In genomic region chr15:50066693-50067092, GRCh38 we compare ENCODE assay signal across 27 cellular contexts. TPM values are rescaled to one million over a fixed set of nuclear protein-coding genes. Genes with fewer than 3 reads are reported as not detected.
A peak's percentile ranks its signal among the peaks of the same experiment; 100 is the strongest.
DNase-seq lines count a peak whose midpoint lies in the region; ATAC-seq and TF ChIP-seq lines count a peak whose summit lies in the region.
"Had no signal": no experiment of that assay in that cellular context is flagged by ENCODE, and none has a peak within 500 bp of the region (broad histone marks: within the 10 kb centered on the region; RNA-seq: fewer than 3 reads in every experiment).

No MANE protein-coding gene starts in this region.

- no peak overlapping the region for H3K4me3 ChIP-seq in rectal smooth muscle tissue (ENCODE audit: low read length)
- H3K4me3 ChIP-seq: BLaER1, GM12878, pancreas, stomach, tibial nerve had no signal

- H3K4me1 ChIP-seq in rectal smooth muscle tissue (ENCODE audit: control insufficient read depth, insufficient read depth, low read length), result no peaks in the 10 kb centered on the region
- H3K4me1 ChIP-seq: foreskin keratinocyte, pancreas, stomach, tibial nerve had no signal

- no peaks in the 10 kb centered on the region for H3K36me3 ChIP-seq in rectal smooth muscle tissue (ENCODE audit: control insufficient read depth, insufficient read depth, low read length)
- H3K36me3 ChIP-seq: BLaER1, pancreas, stomach, tibial nerve had no signal

- peaks cover 0 to 2% of the 10 kb centered on the region in 2 donors for H3K36me3 Mint-ChIP-seq in activated T-cell treated with anti-CD3 and anti-CD28 coated beads, Interleukin-2, amount 50 U/mL, for 72 hours (ENCODE audit: insufficient read depth in 2 of 2)
- no peaks in the 10 kb centered on the region for H3K36me3 Mint-ChIP-seq in activated T-cell treated with anti-CD3 and anti-CD28 coated beads, Interleukin-2, amount 50 U/mL, for 4 hours (ENCODE audit: insufficient read depth)
- H3K36me3 Mint-ChIP-seq in endothelial cell (ENCODE audit: low read depth, unreplicated experiment), result peaks cover 4% of the 10 kb centered on the region
- H3K36me3 Mint-ChIP-seq: naive B cell had no signal

- H3K27me3 Mint-ChIP-seq in activated T-cell treated with anti-CD3 and anti-CD28 coated beads, Interleukin-2, amount 50 U/mL, for 72 hours (ENCODE audit: low read depth), result peaks cover 30% of the 10 kb centered on the region
- H3K27me3 Mint-ChIP-seq in activated T-cell treated with anti-CD3 and anti-CD28 coated beads, Interleukin-2, amount 50 U/mL, for 4 hours (ENCODE audit: low read depth), result peaks cover 3% of the 10 kb centered on the region
- peaks cover 5% of the 10 kb centered on the region for H3K27me3 Mint-ChIP-seq in endothelial cell (ENCODE audit: unreplicated experiment)

- peak overlapping the region; percentile 34 for H3K27ac ChIP-seq in rectal smooth muscle tissue (ENCODE audit: low read depth, low read length)
- H3K27ac ChIP-seq: BLaER1, foreskin keratinocyte, pancreas, stomach, tibial nerve had no signal

- no peaks in the 10 kb centered on the region for H3K27me3 ChIP-seq in rectal smooth muscle tissue (ENCODE audit: control insufficient read depth, insufficient read depth, low read length)
- H3K27me3 ChIP-seq: BLaER1, pancreas, stomach, tibial nerve had no signal

- no peaks in the 10 kb centered on the region for H3K9me3 Mint-ChIP-seq in activated T-cell treated with anti-CD3 and anti-CD28 coated beads, Interleukin-2, amount 50 U/mL, for 72 hours
- H3K9me3 Mint-ChIP-seq in activated T-cell treated with anti-CD3 and anti-CD28 coated beads, Interleukin-2, amount 50 U/mL, for 4 hours, result no peaks in the 10 kb centered on the region
- H3K9me3 Mint-ChIP-seq in endothelial cell (ENCODE audit: unreplicated experiment), result no peaks in the 10 kb centered on the region
- H3K9me3 Mint-ChIP-seq: naive B cell had no signal

- H3K27ac Mint-ChIP-seq in activated T-cell treated with anti-CD3 and anti-CD28 coated beads, Interleukin-2, amount 50 U/mL, for 72 hours, result peak overlapping the region; percentile 25
- H3K27ac Mint-ChIP-seq in endothelial cell (ENCODE audit: unreplicated experiment), result peak overlapping the region; percentile 85

- H3K4me3 Mint-ChIP-seq in activated T-cell treated with anti-CD3 and anti-CD28 coated beads, Interleukin-2, amount 50 U/mL, for 72 hours, result no peak overlapping the region
- H3K4me3 Mint-ChIP-seq in activated T-cell treated with anti-CD3 and anti-CD28 coated beads, Interleukin-2, amount 50 U/mL, for 4 hours, result no peak overlapping the region
- H3K4me3 Mint-ChIP-seq in endothelial cell (ENCODE audit: unreplicated experiment), result peak overlapping the region; percentile 5
- H3K4me3 Mint-ChIP-seq: naive B cell had no signal

- peaks cover 23% of the 10 kb centered on the region for H3K4me1 Mint-ChIP-seq in activated T-cell treated with anti-CD3 and anti-CD28 coated beads, Interleukin-2, amount 50 U/mL, for 72 hours (ENCODE audit: low read depth)
- H3K4me1 Mint-ChIP-seq in activated T-cell treated with anti-CD3 and anti-CD28 coated beads, Interleukin-2, amount 50 U/mL, for 4 hours (ENCODE audit: low read depth), result peaks cover 1% of the 10 kb centered on the region
- H3K4me1 Mint-ChIP-seq in endothelial cell (ENCODE audit: unreplicated experiment), result peaks cover 16% of the 10 kb centered on the region
- H3K4me1 Mint-ChIP-seq: naive B cell had no signal

- no peak overlapping the region for H3K9ac ChIP-seq in rectal smooth muscle tissue (ENCODE audit: low read length)
- H3K9ac ChIP-seq: BLaER1 had no signal

- no peak for TF ChIP-seq CTCF in endothelial cell (IDR thresholded peaks at IDR 0.05; ENCODE audit: unreplicated experiment)

- DNase-seq in activated T-cell treated with anti-CD3 and anti-CD28 coated beads, Interleukin-2, amount 50 U/mL, for 72 hours, result no peak
- DNase-seq in activated T-cell treated with anti-CD3 and anti-CD28 coated beads, Interleukin-2, amount 50 U/mL, for 4 hours, result no peak
- DNase-seq in MV-4-11 (lab: John Stamatoyannopoulos, UW) (peak; percentile 37), endothelial cell (ENCODE audit: low spot score) (no peak)
- DNase-seq in stimulated activated CD4-positive, alpha-beta T cell treated with anti-CD3 and anti-CD28 coated beads, Interleukin-4, amount 100 ng/mL, for 24 hours, result no peak
- no peak for DNase-seq in stimulated activated CD4-positive, alpha-beta T cell treated with anti-CD3 and anti-CD28 coated beads, Interleukin-12 subunit alpha, Interleukin-12 subunit beta, amount 100 ng/mL, for 4 hours
- DNase-seq: activated CD4-positive, CD25-positive, alpha-beta regulatory T cell treated with anti-CD3 and anti-CD28 coated beads, Interleukin-2, amount 50 U/mL, for 72 hours; activated gamma-delta T cell treated with Interleukin-2 at 50 U/mL for 16 hours; amniotic stem cell; DND-41; effector CD4-positive, alpha-beta T cell; naive B cell; NCI-H1436 treated with DMSO at 0.1 percent for 48 hours; NCI-H524; pancreas; right cardiac atrium; SHP77; stomach had no signal

- ATAC-seq in activated T-cell treated with anti-CD3 and anti-CD28 coated beads, Interleukin-2, amount 50 U/mL, for 72 hours (replicated peaks in 1 of 2), result no peak
- ATAC-seq in activated T-cell treated with anti-CD3 and anti-CD28 coated beads, Interleukin-2, amount 50 U/mL, for 4 hours, result no peak
- no peak for ATAC-seq in GM19395 (IDR thresholded peaks at IDR 0.05; ENCODE audit: unreplicated experiment)
- ATAC-seq: HCT116, left lobe of liver, pancreas, right cardiac atrium had no signal

RNA-seq across cellular contexts. Expression of gene ATP8B4, which starts 52.3 kb away (rescaled TPM):
- 10 to 100 TPM; 14.0 to 21.3 TPM for total RNA-seq in activated T-cell treated with anti-CD3 and anti-CD28 coated beads, Interleukin-2, amount 50 U/mL, for 72 hours
- 1 to 10 TPM; 1.4 to 2.7 (median 1.4) TPM for total RNA-seq in activated T-cell treated with anti-CD3 and anti-CD28 coated beads, Interleukin-2, amount 50 U/mL, for 4 hours
- total RNA-seq in endothelial cell (ENCODE audit: unreplicated experiment), result 45.8 TPM
- total RNA-seq: epithelial cell of proximal tubule, foreskin keratinocyte had no signal

Comparison
In these comparisons a context has a peak if more than half of its experiments do, and no peak if none do; other contexts are left out.
1. RNA of gene ATP8B4, which starts 52.3 kb away (total RNA-seq): 45.8 TPM in endothelial cell (single experiment) and 14.0 to 21.3 TPM in activated T-cell treated with anti-CD3 and anti-CD28 coated beads, Interleukin-2, amount 50 U/mL, for 72 hours; 1.4 to 2.7 TPM in activated T-cell treated with anti-CD3 and anti-CD28 coated beads, Interleukin-2, amount 50 U/mL, for 4 hours; every median in the first group is over 4 times any median in the second.